In the genomic region with DNA sequence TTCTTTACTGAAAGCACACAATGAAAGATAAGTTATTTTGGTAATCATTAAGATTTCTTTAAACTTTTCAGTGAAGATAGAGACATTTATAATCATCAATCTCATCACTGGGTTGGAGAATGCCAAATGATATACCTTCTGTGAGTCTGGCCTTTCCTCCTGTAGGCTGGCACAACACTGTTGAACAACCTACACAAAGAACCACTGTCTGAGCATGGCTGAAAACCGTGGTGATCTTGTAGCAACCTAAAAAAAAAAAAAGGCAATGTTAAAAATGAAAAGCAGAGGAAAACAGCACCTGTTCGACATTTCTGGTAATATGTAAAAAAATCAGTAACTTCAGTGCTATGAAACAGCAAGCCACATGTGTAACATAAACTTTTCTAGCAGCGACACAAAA, we compare ENCODE assay signal across 8 cellular contexts. TPM values are rescaled to one million over a fixed set of nuclear protein-coding genes. Genes with fewer than 3 reads are reported as not detected.
A peak's percentile ranks its signal among the peaks of the same experiment; 100 is the strongest.
DNase-seq lines count a peak whose midpoint lies in the region; TF ChIP-seq lines count a peak whose summit lies in the region.

No MANE protein-coding gene starts in this region.

- H3K27ac ChIP-seq in ACC112 (ENCODE audit: low read depth, low read length): peak overlapping the region; percentile 86; the same call in 1 of the 2 replicates
- peak overlapping the region in 1 of 2 donors; percentile 96 for H3K27ac ChIP-seq in ascending aorta
- H3K27ac ChIP-seq in mesendoderm (ENCODE audit: low read depth, low read length): no peak overlapping the region

- no peak overlapping the region for H3K4me2 ChIP-seq in mesendoderm (ENCODE audit: low read length)

- peaks cover 32% of the 10 kb centered on the region for H3K36me3 ChIP-seq in ACC112 (ENCODE audit: insufficient read depth, low read length)
- peaks cover 18 to 42% of the 10 kb centered on the region in 2 donors for H3K36me3 ChIP-seq in ascending aorta
- H3K36me3 ChIP-seq in mesendoderm (ENCODE audit: control insufficient read depth, insufficient read depth, low read length): no peaks in the 10 kb centered on the region

- no peak overlapping the region for H2AFZ ChIP-seq in ACC112 (ENCODE audit: low read length, unreplicated experiment)

- no peak for DNase-seq in HFF-Myc (ENCODE audit: extremely low read depth, low read depth)
- no peak for DNase-seq in ascending aorta (ENCODE audit: low spot score in 2 of 2)
- no peak for DNase-seq in mesendoderm
- no peak for DNase-seq in SKM-1 (lab: John Stamatoyannopoulos, UW; ENCODE audit: unreplicated experiment)
- DNase-seq in HPDE6-E6E7 (ENCODE audit: extremely low spot score): no peak
- DNase-seq in NCI-H2081 treated with DMSO at 0.1 percent for 48 hours (lab: John Stamatoyannopoulos, UW): no peak
- no peak for DNase-seq in dermis blood vessel endothelial cell

- peak overlapping the region; percentile 43 for H3K56ac ChIP-seq in mesendoderm (ENCODE audit: low read length)

- peak overlapping the region; percentile 92 for H3K4me3 ChIP-seq in ACC112 (ENCODE audit: low read depth, low read length)
- peak overlapping the region; percentile 82 for H3K4me3 ChIP-seq in HFF-Myc (replicated peaks; ENCODE audit: low read depth, low read length)
- H3K4me3 ChIP-seq in ascending aorta: peak overlapping the region; percentile 67 to 82
- H3K4me3 ChIP-seq in mesendoderm (ENCODE audit: low read length): no peak overlapping the region

- intact Hi-C loops in ascending aorta (cut with DNase I): loop anchor here (10.0 kb wide), 1 partner anchor 249 kb away; no protein-coding TSS in a partner anchor

- H3K27me3 ChIP-seq in ACC112 (ENCODE audit: insufficient read depth, low read length) (no peaks in the 10 kb centered on the region), ascending aorta (no peaks in the 10 kb centered on the region), mesendoderm (ENCODE audit: insufficient read depth, low read length, poor library complexity) (no peaks in the 10 kb centered on the region)

- TF ChIP-seq CTCF in HFF-Myc (IDR thresholded peaks at IDR 0.05; ENCODE audit: low read depth, low read length, missing control alignments): no peak
- TF ChIP-seq CTCF in ascending aorta (IDR thresholded peaks at IDR 0.05): no peak

- no peak overlapping the region for H3K9ac ChIP-seq in mesendoderm (ENCODE audit: low read length)

- peaks cover 9% of the 10 kb centered on the region for H3K4me1 ChIP-seq in ACC112 (ENCODE audit: control insufficient read depth, insufficient read depth, low read length, unreplicated experiment)
- peaks cover 0 to 12% of the 10 kb centered on the region in 2 donors for H3K4me1 ChIP-seq in ascending aorta
- H3K4me1 ChIP-seq in mesendoderm (ENCODE audit: control insufficient read depth, low read depth, low read length): no peaks in the 10 kb centered on the region

- H2BK120ac ChIP-seq in mesendoderm (ENCODE audit: low read depth, low read length): no peak overlapping the region

- H3K79me2 ChIP-seq in ACC112 (ENCODE audit: control insufficient read depth, insufficient read depth, low read length, unreplicated experiment) (peaks cover 32% of the 10 kb centered on the region), mesendoderm (ENCODE audit: control insufficient read depth, insufficient read depth, low read length) (peaks cover 2% of the 10 kb centered on the region)

- no peaks in the 10 kb centered on the region for H3K9me3 ChIP-seq in ascending aorta

- H3K4ac ChIP-seq in mesendoderm (ENCODE audit: low read depth, low read length): no peak overlapping the region

- H3K79me1 ChIP-seq in mesendoderm (ENCODE audit: low read length): no peaks in the 10 kb centered on the region

- no peak overlapping the region for H2BK15ac ChIP-seq in mesendoderm (replicated peaks; ENCODE audit: low read depth)

- 100% methylated on average over 1 of the region's 3 CpGs for WGBS in mesendoderm (ENCODE audit: extremely low coverage, insufficient coverage, low lambda C conversion rate)

- H3K23ac ChIP-seq in mesendoderm (ENCODE audit: low read length): no peak overlapping the region

- no peak overlapping the region for H2BK5ac ChIP-seq in mesendoderm (ENCODE audit: low read length)

- no peak overlapping the region for H2AK5ac ChIP-seq in mesendoderm (ENCODE audit: low read length)

- H4K8ac ChIP-seq in mesendoderm (ENCODE audit: low read depth, low read length): no peak overlapping the region

- H4K5ac ChIP-seq in mesendoderm (ENCODE audit: low read length): no peak overlapping the region

- H3K18ac ChIP-seq in mesendoderm (ENCODE audit: low read length): no peak overlapping the region

RNA-seq across cellular contexts. Expression of gene RPS27L, which starts 1.8 kb away (rescaled TPM):
- total RNA-seq in ascending aorta: 16.9 TPM
- 106 TPM for polyA plus RNA-seq in mesendoderm (2013, experiment 1 of 2)
- 110 TPM for polyA plus RNA-seq in mesendoderm (2013, experiment 2 of 2)
- 285 and 407 TPM in 2 replicates for total RNA-seq in dermis blood vessel endothelial cell

RNA-seq across cellular contexts. Expression of gene LACTB, which starts 33.8 kb away (rescaled TPM):
- total RNA-seq in ascending aorta (4.6 TPM), dermis blood vessel endothelial cell (45.1 and 47.1 TPM in 2 replicates)
- polyA plus RNA-seq in mesendoderm (2013, experiment 1 of 2): 10.7 TPM
- 9.8 TPM for polyA plus RNA-seq in mesendoderm (2013, experiment 2 of 2)

RNA-seq across cellular contexts. Expression of gene RAB8B, which starts 33.9 kb away (rescaled TPM):
- total RNA-seq in ascending aorta: 25.1 TPM
- 47.0 TPM for polyA plus RNA-seq in mesendoderm (2013, experiment 1 of 2)
- 45.5 TPM for polyA plus RNA-seq in mesendoderm (2013, experiment 2 of 2)
- total RNA-seq in dermis blood vessel endothelial cell: 81.5 and 95.7 TPM in 2 replicates

Comparison
In these comparisons a context has a peak if more than half of its experiments do, and no peak if none do; other contexts are left out.
1. RNA of gene RPS27L, which starts 1.8 kb away (total RNA-seq): 285 to 407 TPM in dermis blood vessel endothelial cell; 16.9 TPM in ascending aorta (single experiment); every median in the first group is over 10 times any median in the second.